Comparison of ENCODE assay signal across 10 cellular contexts in genomic region chr19:1272423-1273262, GRCh38. TPM values are rescaled to one million over a fixed set of nuclear protein-coding genes. Genes with fewer than 3 reads are reported as not detected.
A peak's percentile ranks its signal among the peaks of the same experiment; 100 is the strongest.
DNase-seq lines count a peak whose midpoint lies in the region; ATAC-seq and TF ChIP-seq lines count a peak whose summit lies in the region.
"Had no signal": no experiment of that assay in that cellular context is flagged by ENCODE, and none has a peak within 500 bp of the region (broad histone marks: within the 10 kb centered on the region; RNA-seq: fewer than 3 reads in every experiment).

No MANE protein-coding gene starts in this region.

- H3K27me3 ChIP-seq in iPS-20b (ENCODE audit: insufficient read depth, low read length), result peaks cover 10% of the 10 kb centered on the region; the same call in 1 of the 2 replicates

- peak overlapping the region; percentile 37 for H3K9ac ChIP-seq in iPS-20b (ENCODE audit: low read depth, low read length)

- DNase-seq in T-helper 2 cell treated with Interferon-gamma antibody and Interleukin-4, amounts not matched to agents 5 μg/mL and 100 μg/mL, for 36 hours (ENCODE audit: low spot score), result no peak
- DNase-seq in T-helper 2 cell (no peak), NCI-H345 treated with DMSO at 0.1 percent for 48 hours (lab: John Stamatoyannopoulos, UW; ENCODE audit: unreplicated experiment) (no peak)
- DNase-seq in activated CD8-positive, alpha-beta T cell treated with anti-CD3 and anti-CD28 coated beads for 36 hours, result no peak
- DNase-seq in stimulated activated naive B cell treated with anti-CD40 and anti-IgM and Interleukin-4, amounts not matched to agents 10 μg/mL and 1 μg/mL and 100 μg/mL, for 72 hours, result no peak
- DNase-seq: activated CD4-positive, alpha-beta T cell treated with anti-CD3 and anti-CD28 coated beads, Interleukin-2, amount 50 U/mL, for 1 hour; NCI-H1930 had no signal

- peaks cover 49% of the 10 kb centered on the region for H3K36me3 ChIP-seq in iPS-20b (ENCODE audit: insufficient read depth, low read depth, low read length)

- H3K27ac ChIP-seq in iPS-20b (ENCODE audit: low read length), result no peak overlapping the region

- no peak for TF ChIP-seq CTCF in activated CD8-positive, alpha-beta T cell treated with anti-CD3 and anti-CD28 coated beads for 36 hours (IDR thresholded peaks at IDR 0.05)

- no peaks in the 10 kb centered on the region for H3K27me3 Mint-ChIP-seq in T-helper 2 cell treated with Interferon-gamma antibody and Interleukin-4, amounts not matched to agents 5 μg/mL and 100 μg/mL, for 36 hours (ENCODE audit: low read depth)
- H3K27me3 Mint-ChIP-seq in activated CD8-positive, alpha-beta T cell treated with anti-CD3 and anti-CD28 coated beads for 36 hours, result no peaks in the 10 kb centered on the region
- no peaks in the 10 kb centered on the region for H3K27me3 Mint-ChIP-seq in stimulated activated naive B cell treated with anti-CD40 and anti-IgM and Interleukin-4, amounts not matched to agents 10 μg/mL and 1 μg/mL and 100 μg/mL, for 72 hours

- H3K4me3 ChIP-seq in iPS-20b (ENCODE audit: low read length), result no peak overlapping the region

- H3K4me1 ChIP-seq in iPS-20b (ENCODE audit: insufficient read depth, low read length), result peaks cover 10% of the 10 kb centered on the region

- POLR2A ChIA-PET in activated CD8-positive, alpha-beta T cell treated with anti-CD3 and anti-CD28 coated beads for 36 hours (lab: Charles Lee), result interaction anchor here (1.1 to 2.1 kb wide), 6 partner anchors 13 to 181 kb away, joined by 3 to 7 read pairs (median 4); partner anchors contain the start of gene MIDN

- intact Hi-C loops in activated CD8-positive, alpha-beta T cell treated with anti-CD3 and anti-CD28 coated beads for 36 hours (cut with micrococcal nuclease), result loop anchor here (10.0 kb wide), 1 partner anchor 92 kb away; no protein-coding TSS in a partner anchor

- ATAC-seq in activated CD8-positive, alpha-beta T cell treated with anti-CD3 and anti-CD28 coated beads for 36 hours, result no peak
- ATAC-seq in stimulated activated naive B cell treated with anti-CD40 and anti-IgM and Interleukin-4, amounts not matched to agents 10 μg/mL and 1 μg/mL and 100 μg/mL, for 72 hours (replicated peaks), result no peak
- ATAC-seq in GM19035 (IDR thresholded peaks at IDR 0.05; ENCODE audit: unreplicated experiment), result no peak
- no peak for ATAC-seq in HG03469 (IDR thresholded peaks at IDR 0.05; ENCODE audit: unreplicated experiment)

- CTCF ChIA-PET in activated CD8-positive, alpha-beta T cell treated with anti-CD3 and anti-CD28 coated beads for 36 hours (lab: Charles Lee), result interaction anchor here (0.6 to 5.6 kb wide), 4 partner anchors 28 to 171 kb away, joined by 3 to 65 read pairs (median 3); no protein-coding TSS in a partner anchor

- H3K36me3 Mint-ChIP-seq in T-helper 2 cell treated with Interferon-gamma antibody and Interleukin-4, amounts not matched to agents 5 μg/mL and 100 μg/mL, for 36 hours (ENCODE audit: low read depth), result peaks cover 50% of the 10 kb centered on the region
- peaks cover 55% of the 10 kb centered on the region for H3K36me3 Mint-ChIP-seq in activated CD8-positive, alpha-beta T cell treated with anti-CD3 and anti-CD28 coated beads for 36 hours (ENCODE audit: low read depth)
- peaks cover 49 to 59% of the 10 kb centered on the region in 2 donors for H3K36me3 Mint-ChIP-seq in stimulated activated naive B cell treated with anti-CD40 and anti-IgM and Interleukin-4, amounts not matched to agents 10 μg/mL and 1 μg/mL and 100 μg/mL, for 72 hours

- H3K4me3 Mint-ChIP-seq in T-helper 2 cell treated with Interferon-gamma antibody and Interleukin-4, amounts not matched to agents 5 μg/mL and 100 μg/mL, for 36 hours, result peak overlapping the region; percentile 50
- peak overlapping the region; percentile 74 for H3K4me3 Mint-ChIP-seq in activated CD8-positive, alpha-beta T cell treated with anti-CD3 and anti-CD28 coated beads for 36 hours
- peak overlapping the region; percentile 6 to 25 for H3K4me3 Mint-ChIP-seq in stimulated activated naive B cell treated with anti-CD40 and anti-IgM and Interleukin-4, amounts not matched to agents 10 μg/mL and 1 μg/mL and 100 μg/mL, for 72 hours

- H3K9me3 ChIP-seq in iPS-20b (ENCODE audit: insufficient read depth, low read depth, low read length), result no peaks in the 10 kb centered on the region

- H3K27ac Mint-ChIP-seq in T-helper 2 cell treated with Interferon-gamma antibody and Interleukin-4, amounts not matched to agents 5 μg/mL and 100 μg/mL, for 36 hours, result peak overlapping the region; percentile 47
- H3K27ac Mint-ChIP-seq in activated CD8-positive, alpha-beta T cell treated with anti-CD3 and anti-CD28 coated beads for 36 hours, result peak overlapping the region; percentile 51
- peak overlapping the region; percentile 25 for H3K27ac Mint-ChIP-seq in stimulated activated naive B cell treated with anti-CD40 and anti-IgM and Interleukin-4, amounts not matched to agents 10 μg/mL and 1 μg/mL and 100 μg/mL, for 72 hours

- peaks cover 33% of the 10 kb centered on the region for H3K4me1 Mint-ChIP-seq in T-helper 2 cell treated with Interferon-gamma antibody and Interleukin-4, amounts not matched to agents 5 μg/mL and 100 μg/mL, for 36 hours (ENCODE audit: low read depth)
- H3K4me1 Mint-ChIP-seq in activated CD8-positive, alpha-beta T cell treated with anti-CD3 and anti-CD28 coated beads for 36 hours (ENCODE audit: low read depth), result peaks cover 60% of the 10 kb centered on the region
- peaks cover 55 to 79% of the 10 kb centered on the region in 2 donors for H3K4me1 Mint-ChIP-seq in stimulated activated naive B cell treated with anti-CD40 and anti-IgM and Interleukin-4, amounts not matched to agents 10 μg/mL and 1 μg/mL and 100 μg/mL, for 72 hours

- H3K9me3 Mint-ChIP-seq in T-helper 2 cell treated with Interferon-gamma antibody and Interleukin-4, amounts not matched to agents 5 μg/mL and 100 μg/mL, for 36 hours, result no peaks in the 10 kb centered on the region
- H3K9me3 Mint-ChIP-seq in activated CD8-positive, alpha-beta T cell treated with anti-CD3 and anti-CD28 coated beads for 36 hours, result no peaks in the 10 kb centered on the region
- no peaks in the 10 kb centered on the region for H3K9me3 Mint-ChIP-seq in stimulated activated naive B cell treated with anti-CD40 and anti-IgM and Interleukin-4, amounts not matched to agents 10 μg/mL and 1 μg/mL and 100 μg/mL, for 72 hours

RNA-seq across cellular contexts. Expression of gene FAM174C, which starts 2.7 kb away (rescaled TPM):
- 10 to 100 TPM; 77.0 to 88.0 TPM for total RNA-seq in activated CD8-positive, alpha-beta T cell treated with anti-CD3 and anti-CD28 coated beads for 36 hours

RNA-seq across cellular contexts. Expression of gene CIRBP, which starts 3.5 kb away (rescaled TPM):
- 100 to 1,000 TPM; 161 to 180 TPM for total RNA-seq in activated CD8-positive, alpha-beta T cell treated with anti-CD3 and anti-CD28 coated beads for 36 hours

RNA-seq across cellular contexts. Expression of gene EFNA2, which starts 13.0 kb away (rescaled TPM):
- not detected for total RNA-seq in activated CD8-positive, alpha-beta T cell treated with anti-CD3 and anti-CD28 coated beads for 36 hours

RNA-seq across cellular contexts. Expression of gene MIDN, which starts 24.3 kb away (rescaled TPM):
- total RNA-seq in activated CD8-positive, alpha-beta T cell treated with anti-CD3 and anti-CD28 coated beads for 36 hours, result 10 to 100 TPM; 41.1 to 43.9 TPM

RNA-seq across cellular contexts. Expression of gene ATP5F1D, which starts 31.1 kb away (rescaled TPM):
- 100 to 1,000 TPM; 186 to 199 TPM for total RNA-seq in activated CD8-positive, alpha-beta T cell treated with anti-CD3 and anti-CD28 coated beads for 36 hours

Comparison
In these comparisons a context has a peak if more than half of its experiments do, and no peak if none do; other contexts are left out.
1. H3K4me3 Mint-ChIP-seq: peak in every context shown above with its lines; median percentile 74 in activated CD8-positive, alpha-beta T cell treated with anti-CD3 and anti-CD28 coated beads for 36 hours; 50 in T-helper 2 cell treated with Interferon-gamma antibody and Interleukin-4, amounts not matched to agents 5 μg/mL and 100 μg/mL, for 36 hours; 16 in stimulated activated naive B cell treated with anti-CD40 and anti-IgM and Interleukin-4, amounts not matched to agents 10 μg/mL and 1 μg/mL and 100 μg/mL, for 72 hours.